ENCODE assay signal across 28 cellular contexts in genomic region chrX:135200297-135200696, GRCh38. TPM values are rescaled to one million over a fixed set of nuclear protein-coding genes. Genes with fewer than 3 reads are reported as not detected.
"Had no signal": no experiment of that assay in that cellular context is flagged by ENCODE, and none has a peak within 500 bp of the region (broad histone marks: within the 10 kb centered on the region; RNA-seq: fewer than 3 reads in every experiment).

No MANE protein-coding gene starts in this region.

- H3K36me3 ChIP-seq: gastrocnemius medialis, ovary, sigmoid colon, thoracic aorta, tibial nerve, upper lobe of left lung had no signal

- H3K4me1 ChIP-seq: gastrocnemius medialis, psoas muscle, sigmoid colon, tibial nerve, upper lobe of left lung had no signal

- ATAC-seq: esophagus mucosa; gastrocnemius medialis; left lobe of liver; natural killer cell; psoas muscle; right cardiac atrium; stimulated activated effector memory CD8-positive, alpha-beta T cell treated with anti-CD3 and anti-CD28 coated beads, Interleukin-12 subunit alpha, Interleukin-12 subunit beta, amount 100 ng/mL, for 72 hours had no signal

- H3K9me3 ChIP-seq: gastrocnemius medialis, ovary, psoas muscle, sigmoid colon, thoracic aorta, tibial nerve, upper lobe of left lung had no signal

- H3K4me3 ChIP-seq: dorsolateral prefrontal cortex, gastrocnemius medialis, lung, ovary, psoas muscle, sigmoid colon, thoracic aorta, tibial nerve, upper lobe of left lung had no signal

- H3K27me3 ChIP-seq: gastrocnemius medialis, ovary, sigmoid colon, tibial nerve, upper lobe of left lung had no signal

- H3K27ac ChIP-seq: dorsolateral prefrontal cortex, epithelial cell of prostate, gastrocnemius medialis, ovary, psoas muscle, sigmoid colon, thoracic aorta, tibial nerve, upper lobe of left lung had no signal

- DNase-seq: dorsolateral prefrontal cortex; effector CD8-positive, alpha-beta T cell; endodermal cell; foreskin fibroblast; gastrocnemius medialis; head of caudate nucleus; natural killer cell; occipital lobe; ovary; posterior cingulate gyrus; psoas muscle; right cardiac atrium; sigmoid colon; stimulated activated CD4-positive, alpha-beta T cell treated with anti-CD3 and anti-CD28 coated beads, Interleukin-2, amount 100 ng/mL, for 24 hours; stimulated activated CD4-positive, alpha-beta T cell treated with anti-CD3 and anti-CD28 coated beads, Interleukin-4, amount 100 ng/mL, for 24 hours; upper lobe of left lung had no signal

RNA-seq across cellular contexts. Expression of gene CT55, which starts 29.1 kb away (rescaled TPM):
- total RNA-seq: esophagus mucosa, gastrocnemius medialis, glomerular endothelial cell, left lobe of liver, liver, lung, mononuclear cell, natural killer cell, occipital lobe, ovary, psoas muscle, renal cortical epithelial cell, right cardiac atrium, sigmoid colon, skeletal muscle tissue, thoracic aorta, tibial nerve, upper lobe of left lung had no signal

RNA-seq across cellular contexts. Expression of gene ETDA, which starts 51.6 kb away (rescaled TPM):
- total RNA-seq: endodermal cell, esophagus mucosa, gastrocnemius medialis, glomerular endothelial cell, left lobe of liver, liver, lung, mononuclear cell, natural killer cell, occipital lobe, ovary, psoas muscle, renal cortical epithelial cell, right cardiac atrium, sigmoid colon, skeletal muscle tissue, thoracic aorta, tibial nerve, upper lobe of left lung had no signal
